ENCODE assay signal across 7 cellular contexts in the genomic region with DNA sequence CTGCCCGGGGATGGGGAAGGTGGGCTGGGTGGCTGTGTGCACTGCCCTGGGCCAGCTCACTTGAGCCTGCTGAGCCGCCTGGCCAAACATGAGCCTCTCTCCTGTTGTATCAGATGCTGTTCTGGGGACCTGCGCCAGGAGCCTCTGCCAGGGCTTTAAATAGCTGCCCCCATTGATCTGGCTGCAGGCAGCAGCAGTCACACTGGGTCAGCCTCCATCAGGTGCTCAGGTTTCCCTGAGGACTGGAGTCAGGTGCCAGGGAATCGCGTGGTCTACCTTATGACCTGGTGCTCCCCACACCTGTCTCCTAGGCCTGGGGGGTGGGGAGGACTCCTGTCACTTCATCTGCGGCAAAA. TPM values are rescaled to one million over a fixed set of nuclear protein-coding genes. Genes with fewer than 3 reads are reported as not detected.
A peak's percentile ranks its signal among the peaks of the same experiment; 100 is the strongest.
DNase-seq lines count a peak whose midpoint lies in the region; ATAC-seq and TF ChIP-seq lines count a peak whose summit lies in the region.
"Had no signal": no experiment of that assay in that cellular context is flagged by ENCODE, and none has a peak within 500 bp of the region (broad histone marks: within the 10 kb centered on the region; RNA-seq: fewer than 3 reads in every experiment).

No MANE protein-coding gene starts in this region.

- intact Hi-C loops in Right ventricle myocardium inferior (cut with DNase I), result no loop called here

- peak overlapping the region; percentile 85 for H3K27ac ChIP-seq in temporal lobe (ENCODE audit: low read depth, low read length)

- TF ChIP-seq CTCF in AG09309 (IDR thresholded peaks at IDR 0.05; ENCODE audit: control insufficient read depth, insufficient read depth, low read depth, low read length, missing control alignments), result no peak
- no peak for TF ChIP-seq CTCF in omental fat pad (IDR thresholded peaks at IDR 0.05)

- DNase-seq in AG09309 (ENCODE audit: low read depth) (no peak), NCI-H2196 treated with DMSO at 0.1 percent for 48 hours (lab: John Stamatoyannopoulos, UW; ENCODE audit: unreplicated experiment) (peak; percentile 77), Right ventricle myocardium inferior (ENCODE audit: missing footprints) (peak; percentile 87), omental fat pad (ENCODE audit: low spot score) (no peak)

- peak overlapping the region; percentile 63 for H3K4me3 ChIP-seq in AG09309 (ENCODE audit: control insufficient read depth, low read depth, low read length)

- ATAC-seq in Right ventricle myocardium inferior (peak; percentile 64), GM21528 (IDR thresholded peaks at IDR 0.05; ENCODE audit: low FRiP score, unreplicated experiment) (no peak), omental fat pad (ENCODE audit: low FRiP score) (no peak)

RNA-seq across cellular contexts. Expression of gene CCDC28B, which starts 0.7 kb away (rescaled TPM):
- total RNA-seq in Right ventricle myocardium inferior, result 25.8 TPM
- 18.9 TPM for total RNA-seq in temporal lobe
- total RNA-seq in omental fat pad, result 1 to 10 TPM; 2.6 to 5.5 (median 3.1) TPM

RNA-seq across cellular contexts. Expression of gene IQCC, which starts 5.8 kb away (rescaled TPM):
- total RNA-seq in Right ventricle myocardium inferior, result 0.81 TPM
- total RNA-seq in temporal lobe, result 2.5 TPM
- 1 to 10 TPM in 3 of 4 donors, under 1 TPM in 1; 0.60 to 1.9 (median 1.2) TPM for total RNA-seq in omental fat pad

RNA-seq across cellular contexts. Expression of gene DCDC2B, which starts 9.2 kb away (rescaled TPM):
- not detected for total RNA-seq in Right ventricle myocardium inferior
- total RNA-seq in temporal lobe, result not detected
- not detected for total RNA-seq in omental fat pad
- total RNA-seq: renal cortical epithelial cell had no signal

RNA-seq across cellular contexts. Expression of gene TXLNA, which starts 20.2 kb away (rescaled TPM):
- total RNA-seq in Right ventricle myocardium inferior (17.4 TPM), temporal lobe (12.5 TPM), omental fat pad (10 to 100 TPM; 41.9 to 80.8 (median 49.0) TPM)

RNA-seq across cellular contexts. Expression of gene TMEM234, which starts 22.5 kb away (rescaled TPM):
- total RNA-seq in Right ventricle myocardium inferior (8.8 TPM), temporal lobe (10.6 TPM), omental fat pad (10 to 100 TPM in 3 of 4 donors, 1 to 10 TPM in 1; 8.8 to 15.4 (median 11.3) TPM)

Comparison
In these comparisons a context has a peak if more than half of its experiments do, and no peak if none do; other contexts are left out.
1. DNase-seq: peak in NCI-H2196 treated with DMSO at 0.1 percent for 48 hours (single experiment) and Right ventricle myocardium inferior (single experiment); none in AG09309 (single experiment) and omental fat pad (single experiment).